8 cellular contexts compared by ENCODE assay signal in the genomic region with DNA sequence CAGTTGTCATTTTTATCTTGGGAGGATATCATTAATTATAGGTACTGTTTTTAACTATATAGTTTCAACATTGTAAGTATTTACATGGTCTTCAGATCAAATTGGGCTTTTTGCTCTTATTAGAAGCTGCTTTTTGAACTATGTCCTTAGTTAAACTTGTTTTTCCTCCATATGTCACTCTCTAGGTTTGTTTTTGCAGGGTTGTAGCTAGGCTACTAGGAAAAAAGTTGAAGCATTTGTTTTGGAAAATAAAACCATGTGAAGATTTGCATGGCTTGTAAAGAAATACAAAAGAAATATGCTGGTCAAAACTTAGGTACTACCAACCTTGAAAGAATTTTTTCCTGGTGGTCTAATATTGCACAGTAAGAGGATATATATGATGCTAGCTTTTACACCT. TPM values are rescaled to one million over a fixed set of nuclear protein-coding genes. Genes with fewer than 3 reads are reported as not detected.
DNase-seq lines count a peak whose midpoint lies in the region; ATAC-seq and TF ChIP-seq lines count a peak whose summit lies in the region.
"Had no signal": no experiment of that assay in that cellular context is flagged by ENCODE, and none has a peak within 500 bp of the region (broad histone marks: within the 10 kb centered on the region; RNA-seq: fewer than 3 reads in every experiment).

No MANE protein-coding gene starts in this region.

- no peaks in the 10 kb centered on the region for H3K27me3 ChIP-seq in gastrocnemius medialis

- H3K79me2 ChIP-seq in OCI-LY7 (ENCODE audit: insufficient read depth, low read depth, low read length): peaks cover 73% of the 10 kb centered on the region

- H3K4me3 ChIP-seq in OCI-LY7 (ENCODE audit: low read depth, low read length, poor library complexity, severe bottlenecking): peak overlapping the region; percentile 98
- peak overlapping the region; percentile 15 for H3K4me3 ChIP-seq in epithelial cell of proximal tubule (ENCODE audit: low read depth, low read length)
- peak overlapping the region in 2 of 4 donors; percentile 7 to 62 for H3K4me3 ChIP-seq in gastrocnemius medialis

- H3K4me2 ChIP-seq in OCI-LY7 (ENCODE audit: low read length): peak overlapping the region; percentile 81

- H3K36me3 ChIP-seq in OCI-LY7 (ENCODE audit: insufficient read depth, low read length): peaks cover 52% of the 10 kb centered on the region
- no peaks in the 10 kb centered on the region for H3K36me3 ChIP-seq in gastrocnemius medialis

- peaks cover 2% of the 10 kb centered on the region; the same call in 1 of the 2 replicates for H3K27me3 Mint-ChIP-seq in HFFc6 (ENCODE audit: insufficient read depth)

- DNase-seq in HFFc6 (no peak), OCI-LY7 (ENCODE audit: low spot score) (no peak), epithelial cell of proximal tubule (ENCODE audit: low read depth) (no peak), gastrocnemius medialis (no peak), NCI-H69 (lab: John Stamatoyannopoulos, UW) (no peak)
- DNase-seq in activated effector memory CD4-positive, alpha-beta T cell treated with anti-CD3 and anti-CD28 coated beads, Interleukin-2, amount 50 U/mL, for 16 hours: no peak
- DNase-seq: head of caudate nucleus had no signal

- TF ChIP-seq POLR2A in gastrocnemius medialis (IDR thresholded peaks at IDR 0.05): no peak

- ATAC-seq in gastrocnemius medialis (no peak), HG02678 (IDR thresholded peaks at IDR 0.05; ENCODE audit: unreplicated experiment) (no peak)

- TF ChIP-seq CTCF in HFFc6 (IDR thresholded peaks at IDR 0.05) (no peak), OCI-LY7 (conservative IDR thresholded peaks at IDR 0.05; ENCODE audit: low read length) (no peak), epithelial cell of proximal tubule (conservative IDR thresholded peaks at IDR 0.05; ENCODE audit: low read depth, low read length) (no peak), gastrocnemius medialis (IDR thresholded peaks at IDR 0.05 in 4 of 5, conservative IDR thresholded peaks at IDR 0.05 in 1 of 5) (no peak)

- peak overlapping the region; percentile 54 for H3K4me3 Mint-ChIP-seq in HFFc6

- peaks cover 5% of the 10 kb centered on the region for H3K9me3 Mint-ChIP-seq in HFFc6

- H3K9me3 ChIP-seq in OCI-LY7 (ENCODE audit: low read length): peaks cover 14% of the 10 kb centered on the region; the same call in 1 of the 2 replicates
- H3K9me3 ChIP-seq in gastrocnemius medialis: no peaks in the 10 kb centered on the region

- intact Hi-C loops in OCI-LY7 (cut with micrococcal nuclease; ENCODE audit: unreplicated experiment) (no loop called here), gastrocnemius medialis (cut with DNase I; ENCODE audit: low total_unique reads) (no loop called here)

- BruUV-seq in OCI-LY7 (replicated peaks; lab: Mats Ljungman, UMichigan): no TSS peak

- no peaks in the 10 kb centered on the region for H3K9me2 ChIP-seq in OCI-LY7 (ENCODE audit: insufficient read depth, low read length)

- H3K27ac Mint-ChIP-seq in HFFc6: peak overlapping the region; percentile 31; the same call in 1 of the 2 replicates

- peaks cover 17% of the 10 kb centered on the region for H3K4me1 ChIP-seq in OCI-LY7 (ENCODE audit: insufficient read depth, low read length, poor library complexity, severe bottlenecking)
- peaks cover 42 to 44% of the 10 kb centered on the region in 2 donors for H3K4me1 ChIP-seq in gastrocnemius medialis

- in situ Hi-C loops in gastrocnemius medialis (cut with MboI; ENCODE audit: low sequenced_read_pairs in 4 of 4): loop anchor here in 2 of 4 donors (10.0 to 25.0 kb wide), 2 partner anchors 252 to 521 kb away; a partner anchor contains a TSS

- POLR2A ChIA-PET in OCI-LY7 (lab: Charles Lee): interaction anchor here (1.5 kb wide), 1 partner anchor 9 kb away, joined by 4 read pairs; no protein-coding TSS in a partner anchor

- CTCF ChIA-PET in OCI-LY7 (lab: Charles Lee; ENCODE audit: unreplicated experiment): no interaction called here

- H3K4me1 Mint-ChIP-seq in HFFc6 (ENCODE audit: low read depth): peaks cover 32% of the 10 kb centered on the region

- no peak overlapping the region for H2AFZ ChIP-seq in OCI-LY7 (ENCODE audit: low read length)

- H3K27ac ChIP-seq in OCI-LY7 (ENCODE audit: low read depth, low read length, poor library complexity, severe bottlenecking) (no peak overlapping the region), gastrocnemius medialis (peak overlapping the region; percentile 98 to 100 (median 98))

- no peaks in the 10 kb centered on the region; the same call in 1 of the 2 replicates for H4K20me1 ChIP-seq in OCI-LY7 (ENCODE audit: insufficient read depth, low read length)

- H3K36me3 Mint-ChIP-seq in HFFc6 (ENCODE audit: low read depth): peaks cover 21% of the 10 kb centered on the region

RNA-seq across cellular contexts. Expression of a gene that starts 3.4 kb away (rescaled TPM):
- 10 to 100 TPM; 11.5 to 15.6 (median 14.0) TPM for total RNA-seq in HFFc6 (2021; fragmentation: NEBNext Ultra II Directional; extraction: Animal tissue kit (Norgen Biotek cat#: 25700))
- total RNA-seq in OCI-LY7 (2014; rRNA removed; shearing (Covaris generic)): 30.1 and 30.5 TPM in 2 replicates
- 44.9 and 49.5 TPM in 2 replicates for total RNA-seq in OCI-LY7 (2022)
- 9.6 and 12.7 TPM in 2 replicates for total RNA-seq in epithelial cell of proximal tubule
- total RNA-seq in gastrocnemius medialis: 10 to 100 TPM; 10.5 to 25.0 (median 11.7) TPM
